Comparison of ENCODE assay signal across 22 cellular contexts in genomic region chr13:63954683-63955082, GRCh38.
A peak's percentile ranks its signal among the peaks of the same experiment; 100 is the strongest.
DNase-seq lines count a peak whose midpoint lies in the region; FAIRE-seq and TF ChIP-seq lines count a peak whose summit lies in the region.
"Had no signal": no experiment of that assay in that cellular context is flagged by ENCODE, and none has a peak within 500 bp of the region (broad histone marks: within the 10 kb centered on the region; RNA-seq: fewer than 3 reads in every experiment).

No MANE protein-coding gene starts in this region.

- no peaks in the 10 kb centered on the region for H3K4me1 ChIP-seq in BE2C
- no peaks in the 10 kb centered on the region for H3K4me1 ChIP-seq in mesendoderm (ENCODE audit: control insufficient read depth, low read depth, low read length)
- no peaks in the 10 kb centered on the region for H3K4me1 ChIP-seq in PC-9 (replicated peaks; ENCODE audit: insufficient read depth)
- H3K4me1 ChIP-seq: SJCRH30 had no signal

- intact Hi-C loops in PC-9 (cut with micrococcal nuclease; ENCODE audit: unreplicated experiment), result no loop called here

- no peaks in the 10 kb centered on the region for H4K20me1 ChIP-seq in PC-9 (ENCODE audit: insufficient read depth)

- H4K8ac ChIP-seq in mesendoderm (ENCODE audit: low read depth, low read length), result no peak overlapping the region

- no peaks in the 10 kb centered on the region for H3K27me3 ChIP-seq in BE2C
- H3K27me3 ChIP-seq in mesendoderm (ENCODE audit: insufficient read depth, low read length, poor library complexity), result no peaks in the 10 kb centered on the region
- H3K27me3 ChIP-seq in PC-9 (ENCODE audit: insufficient read depth, low read depth), result no peaks in the 10 kb centered on the region
- H3K27me3 ChIP-seq: SJCRH30 had no signal

- H3F3A ChIP-seq in PC-9 (ENCODE audit: insufficient read depth, low read depth), result no peaks in the 10 kb centered on the region; the same call in 1 of the 2 replicates

- TF ChIP-seq RAD21 in Ishikawa (IDR thresholded peaks at IDR 0.05; ENCODE audit: low read depth), result 0 out of 2 replicates have a peak, but pooled peaks have one; percentile 5

- no peak overlapping the region for H3K4ac ChIP-seq in mesendoderm (ENCODE audit: low read depth, low read length)

- H4K5ac ChIP-seq in mesendoderm (ENCODE audit: low read length), result no peak overlapping the region

- no peak overlapping the region for H3K56ac ChIP-seq in mesendoderm (ENCODE audit: low read length)

- H3K4me3 ChIP-seq in BE2C (ENCODE audit: low read depth, low read length), result no peak overlapping the region
- no peak overlapping the region for H3K4me3 ChIP-seq in mesendoderm (ENCODE audit: low read length)
- no peak overlapping the region for H3K4me3 ChIP-seq in PC-9
- H3K4me3 ChIP-seq: SJCRH30 had no signal

- WGBS in mesendoderm (ENCODE audit: extremely low coverage, insufficient coverage, low lambda C conversion rate), result no CpG with 5 or more reads among the region's 1 CpG

- H2AFZ ChIP-seq in PC-9, result no peak overlapping the region

- H2BK15ac ChIP-seq in mesendoderm (replicated peaks; ENCODE audit: low read depth), result no peak overlapping the region

- POLR2A ChIA-PET in PC-9 (lab: Charles Lee; ENCODE audit: unreplicated experiment), result interaction anchor here (0.7 kb wide), 1 partner anchor 1611 kb away, joined by 3 read pairs; no protein-coding TSS in a partner anchor

- no peaks in the 10 kb centered on the region for H3K79me1 ChIP-seq in mesendoderm (ENCODE audit: low read length)

- FAIRE-seq in urothelium cell line (lab: Jason Lieb, UNC), result no peak
- FAIRE-seq: GM18507 had no signal

- no TSS peak for BruUV-seq in PC-9 (replicated peaks; lab: Mats Ljungman, UMichigan)

- DNase-seq in BE2C, result no peak
- peak; percentile 1 for DNase-seq in amniotic epithelial cell (ENCODE audit: low read depth)
- peak; percentile 46 for DNase-seq in mesendoderm
- DNase-seq in PC-9, result no peak
- no peak for DNase-seq in activated effector memory CD4-positive, alpha-beta T cell treated with Interleukin-2 at 50 U/mL for 16 hours
- no peak for DNase-seq in urothelium cell line (ENCODE audit: low spot score)
- DNase-seq: 8988T, ACHN, Calu3, DMS153, DND-41, GOT3, KBM-7, MM.1S, NCI-H2029, NCI-H446, NCI-H524 treated with DMSO at 0.1 percent for 48 hours, NCI-H774, PC-3 had no signal

- H2AK5ac ChIP-seq in mesendoderm (ENCODE audit: low read length), result no peak overlapping the region

- H3K9me3 ChIP-seq in BE2C (no peaks in the 10 kb centered on the region), PC-9 (ENCODE audit: insufficient read depth, low read depth) (no peaks in the 10 kb centered on the region)
- H3K9me3 ChIP-seq: SJCRH30 had no signal

- TF ChIP-seq CTCF in BE2C (IDR thresholded peaks at IDR 0.05; ENCODE audit: low read depth, low read length), result peak; percentile 25; the same call in 1 of the 2 replicates
- no peak for TF ChIP-seq CTCF in PC-9 (conservative IDR thresholded peaks at IDR 0.05)

- H3K9ac ChIP-seq in mesendoderm (ENCODE audit: low read length), result no peak overlapping the region

- no peaks in the 10 kb centered on the region for H3K36me3 ChIP-seq in BE2C
- H3K36me3 ChIP-seq in mesendoderm (ENCODE audit: control insufficient read depth, insufficient read depth, low read length), result no peaks in the 10 kb centered on the region
- H3K36me3 ChIP-seq in PC-9 (ENCODE audit: low read depth), result no peaks in the 10 kb centered on the region
- H3K36me3 ChIP-seq: SJCRH30 had no signal

- no peak overlapping the region for H3K23ac ChIP-seq in mesendoderm (ENCODE audit: low read length)

- H3K27ac ChIP-seq in mesendoderm (ENCODE audit: low read depth, low read length), result no peak overlapping the region
- H3K27ac ChIP-seq in PC-9, result no peak overlapping the region
- H3K27ac ChIP-seq: SJCRH30 had no signal

- H3K79me2 ChIP-seq in mesendoderm (ENCODE audit: control insufficient read depth, insufficient read depth, low read length) (no peaks in the 10 kb centered on the region), PC-9 (ENCODE audit: low read depth) (no peaks in the 10 kb centered on the region)

- no peak for TF ChIP-seq EP300 in Ishikawa (IDR thresholded peaks at IDR 0.05; ENCODE audit: borderline replicate concordance)

- no peak overlapping the region for H2BK5ac ChIP-seq in mesendoderm (ENCODE audit: low read length)

- H3K4me2 ChIP-seq in mesendoderm (ENCODE audit: low read length) (no peak overlapping the region), PC-9 (no peak overlapping the region)

- no peak overlapping the region for H3K18ac ChIP-seq in mesendoderm (ENCODE audit: low read length)

- no peaks in the 10 kb centered on the region for H3K9me2 ChIP-seq in PC-9 (ENCODE audit: insufficient read depth)

- CTCF ChIA-PET in PC-9 (lab: Charles Lee), result no interaction called here

- no peak overlapping the region for H2BK120ac ChIP-seq in mesendoderm (ENCODE audit: low read depth, low read length)

TF ChIP-seq in Ishikawa, 13 proteins besides CTCF, POLR2A, EP300 and RAD21:
- no peak for TF ChIP-seq MAX (IDR thresholded peaks at IDR 0.05)

Comparison
In these comparisons a context has a peak if more than half of its experiments do, and no peak if none do; other contexts are left out.
1. DNase-seq: peak in amniotic epithelial cell (single experiment) and mesendoderm (single experiment); none in BE2C (single experiment), PC-9 (0 of 2), activated effector memory CD4-positive, alpha-beta T cell treated with Interleukin-2 at 50 U/mL for 16 hours (single experiment) and urothelium cell line (single experiment).